9 cellular contexts compared by ENCODE assay signal in genomic region chr12:120118710-120119097, GRCh38. TPM values are rescaled to one million over a fixed set of nuclear protein-coding genes. Genes with fewer than 3 reads are reported as not detected.
DNase-seq lines count a peak whose midpoint lies in the region; ATAC-seq and TF ChIP-seq lines count a peak whose summit lies in the region.
"Had no signal": no experiment of that assay in that cellular context is flagged by ENCODE, and none has a peak within 500 bp of the region (broad histone marks: within the 10 kb centered on the region; RNA-seq: fewer than 3 reads in every experiment).

No MANE protein-coding gene starts in this region.

- CTCF ChIA-PET in CD8-positive, alpha-beta T cell (lab: Charles Lee) = interaction anchor here (1.0 kb wide), 1 partner anchor 10 kb away, joined by 3 read pairs; no protein-coding TSS in a partner anchor

- H3K4me3 ChIP-seq in CD8-positive, alpha-beta T cell (ENCODE audit: low read depth, low read length) = no peak overlapping the region
- peak overlapping the region; percentile 84 for H3K4me3 ChIP-seq in NB4 (ENCODE audit: low read depth, low read length)
- H3K4me3 ChIP-seq in ectodermal cell (ENCODE audit: insufficient read depth, low read depth, low read length) = peak overlapping the region; percentile 86
- peak overlapping the region; percentile 77 for H3K4me3 ChIP-seq in neuron (ENCODE audit: low read length)

- H3K36me3 Mint-ChIP-seq in CD8-positive, alpha-beta T cell = peaks cover 14% of the 10 kb centered on the region

- H2AFZ ChIP-seq in neuron (ENCODE audit: low read depth, low read length) = no peak overlapping the region

- H3K27me3 ChIP-seq in CD8-positive, alpha-beta T cell (ENCODE audit: insufficient read depth, low read length) = no peaks in the 10 kb centered on the region
- no peaks in the 10 kb centered on the region for H3K27me3 ChIP-seq in ectodermal cell (ENCODE audit: control insufficient read depth, insufficient read depth, low read length, poor library complexity, severe bottlenecking)
- no peaks in the 10 kb centered on the region for H3K27me3 ChIP-seq in neuron (ENCODE audit: insufficient read depth, low read length)

- H3K27ac ChIP-seq in CD8-positive, alpha-beta T cell (ENCODE audit: low read depth, low read length) = no peak overlapping the region
- no peak overlapping the region for H3K27ac ChIP-seq in ectodermal cell (ENCODE audit: insufficient read depth, low read depth, low read length, poor library complexity, severe bottlenecking)

- no peak for TF ChIP-seq CTCF in CD8-positive, alpha-beta T cell (IDR thresholded peaks at IDR 0.05)
- no peak for TF ChIP-seq CTCF in NB4 (IDR thresholded peaks at IDR 0.05; ENCODE audit: low read depth, low read length)

- 79 to 92% methylated on average over 3 of the region's 3 CpGs for WGBS in ectodermal cell, 2 experiments

- POLR2A ChIA-PET in CD8-positive, alpha-beta T cell (lab: Charles Lee) = interaction anchor here (0.7 to 3.7 kb wide), 3 partner anchors 82 to 176 kb away, joined by 4 to 26 read pairs (median 19); partner anchors contain the start of genes RNU4-1, RNU4-2 and RPLP0

- H3K4me1 Mint-ChIP-seq in CD8-positive, alpha-beta T cell (ENCODE audit: low read depth) = peaks cover 69% of the 10 kb centered on the region

- no peak for TF ChIP-seq POLR2A in NB4 (IDR thresholded peaks at IDR 0.05; ENCODE audit: extremely low read depth, insufficient read length)

- no peak for ATAC-seq in CD8-positive, alpha-beta T cell

- no peaks in the 10 kb centered on the region for H3K9me3 ChIP-seq in CD8-positive, alpha-beta T cell (ENCODE audit: low read length)
- H3K9me3 ChIP-seq in ectodermal cell (ENCODE audit: control insufficient read depth, low read length) (no peaks in the 10 kb centered on the region), neuron (ENCODE audit: low read length) (no peaks in the 10 kb centered on the region)

- peak overlapping the region; percentile 55 for H3K27ac Mint-ChIP-seq in CD8-positive, alpha-beta T cell

- H3K36me3 ChIP-seq in CD8-positive, alpha-beta T cell (ENCODE audit: insufficient read depth, low read length) = no peaks in the 10 kb centered on the region
- H3K36me3 ChIP-seq in ectodermal cell (ENCODE audit: control insufficient read depth, insufficient read depth, low read length) (no peaks in the 10 kb centered on the region), neuron (ENCODE audit: insufficient read depth, low read length) (peaks cover 14% of the 10 kb centered on the region)

- H3K4me3 Mint-ChIP-seq in CD8-positive, alpha-beta T cell = peak overlapping the region; percentile 84

- no peaks in the 10 kb centered on the region for H3K27me3 Mint-ChIP-seq in CD8-positive, alpha-beta T cell (ENCODE audit: low read depth)

- peaks cover 56% of the 10 kb centered on the region for H3K4me1 ChIP-seq in CD8-positive, alpha-beta T cell (ENCODE audit: insufficient read depth, low read length)
- H3K4me1 ChIP-seq in ectodermal cell (ENCODE audit: control insufficient read depth, insufficient read depth, low read length) (peaks cover 5% of the 10 kb centered on the region), neuron (ENCODE audit: insufficient read depth, low read length) (peaks cover 31% of the 10 kb centered on the region)

- intact Hi-C loops in CD8-positive, alpha-beta T cell (cut with DNase I, micrococcal nuclease) = loop anchor here (5.0 to 10.0 kb wide), 3 partner anchors 74 to 319 kb away; partner anchors contain the start of genes COX6A1 (in 1 of the 2) and GCN1 (in 1 of the 2)

- in situ Hi-C loops in G401 (cut with HindIII; ENCODE audit: low sequenced_read_pairs) = no loop called here

- DNase-seq in CD8-positive, alpha-beta T cell = no peak
- no peak for DNase-seq in NB4 (ENCODE audit: low read depth)
- no peak for DNase-seq in G401 (ENCODE audit: low spot score)
- no peak for DNase-seq in NCI-H1436 (lab: John Stamatoyannopoulos, UW)
- no peak for DNase-seq in HuH-7.5 (ENCODE audit: low spot score)
- no peak for DNase-seq in DMS79 (lab: John Stamatoyannopoulos, UW)
- DNase-seq: RPMI8226 had no signal

- no peaks in the 10 kb centered on the region for H3K9me3 Mint-ChIP-seq in CD8-positive, alpha-beta T cell

RNA-seq across cellular contexts. Expression of gene RAB35, which starts 2.2 kb away (rescaled TPM):
- total RNA-seq in CD8-positive, alpha-beta T cell = 10 to 100 TPM; 61.6 to 63.7 TPM
- 33.6 TPM for polyA plus RNA-seq in ectodermal cell (2013, experiment 1 of 4)
- polyA plus RNA-seq in ectodermal cell (2013, experiment 2 of 4) = 35.3 TPM
- polyA plus RNA-seq in ectodermal cell (2013, experiment 3 of 4) = 25.9 TPM
- 25.4 TPM for polyA plus RNA-seq in ectodermal cell (2013, experiment 4 of 4)
- total RNA-seq in G401 (2014; rRNA removed; shearing (Covaris generic)) = 50.1 and 52.7 TPM in 2 replicates
